ENCODE assay signal across 1 cellular context in genomic region chr20:10672579-10673127, GRCh38.
TF ChIP-seq lines count a peak whose summit lies in the region.

No MANE protein-coding gene starts in this region.

TF ChIP-seq in HepG2, 621 proteins besides CTCF, POLR2A, EP300 and RAD21 (continued from another document and continues in another):
- TF ChIP-seq TIGD3 (CRISPR knock-in tag; IDR thresholded peaks at IDR 0.05; ENCODE audit: borderline replicate concordance) (peak; percentile 80; the same call in 1 of the 2 replicates), ZBTB42 (CRISPR knock-in tag; IDR thresholded peaks at IDR 0.05) (no peak), ZNF598 (CRISPR knock-in tag; IDR thresholded peaks at IDR 0.05; ENCODE audit: borderline replicate concordance) (0 out of 2 replicates have a peak, but pooled peaks have one; percentile 24), FOXK2 (IDR thresholded peaks at IDR 0.05) (no peak), SIN3B (IDR thresholded peaks at IDR 0.05; ENCODE audit: low read length) (0 out of 2 replicates have a peak, but pooled peaks have one; percentile 25), ZNF282 (IDR thresholded peaks at IDR 0.05; ENCODE audit: partially characterized antibody) (no peak), ARNT2 (CRISPR knock-in tag; IDR thresholded peaks at IDR 0.05; ENCODE audit: low read depth) (peak; percentile 67), ZNF468 (CRISPR knock-in tag; IDR thresholded peaks at IDR 0.05) (0 out of 2 replicates have a peak, but pooled peaks have one; percentile 26), ZNF138 (CRISPR knock-in tag; IDR thresholded peaks at IDR 0.05; ENCODE audit: low read depth) (no peak), RORA (CRISPR knock-in tag; IDR thresholded peaks at IDR 0.05) (no peak), ZNF552 (CRISPR knock-in tag; IDR thresholded peaks at IDR 0.05; ENCODE audit: borderline replicate concordance) (no peak), SP5 (CRISPR knock-in tag; IDR thresholded peaks at IDR 0.05; ENCODE audit: borderline replicate concordance, low read depth) (no peak), MAX (IDR thresholded peaks at IDR 0.05) (no peak), MLXIP (CRISPR knock-in tag; IDR thresholded peaks at IDR 0.05; ENCODE audit: borderline replicate concordance) (no peak), NCOA1 (CRISPR knock-in tag; IDR thresholded peaks at IDR 0.05) (no peak), ARNTL (CRISPR knock-in tag; IDR thresholded peaks at IDR 0.05) (no peak), CCDC6 (CRISPR knock-in tag; IDR thresholded peaks at IDR 0.05) (peak; percentile 41; the same call in 1 of the 2 replicates), ZNF503 (CRISPR knock-in tag; IDR thresholded peaks at IDR 0.05) (no peak), RFX3 (CRISPR knock-in tag; IDR thresholded peaks at IDR 0.05) (no peak), MED13 (CRISPR knock-in tag; IDR thresholded peaks at IDR 0.05) (no peak; the same call in 1 of the 2 replicates), BRF2 (CRISPR knock-in tag; IDR thresholded peaks at IDR 0.05) (no peak), ARID4A (CRISPR knock-in tag; IDR thresholded peaks at IDR 0.05; ENCODE audit: borderline replicate concordance) (peak; percentile 57), ZBED4 (CRISPR knock-in tag; IDR thresholded peaks at IDR 0.05; ENCODE audit: borderline replicate concordance) (no peak), ZNF781 (CRISPR knock-in tag; IDR thresholded peaks at IDR 0.05; ENCODE audit: borderline replicate concordance, not compliant biosample characterization) (no peak), EEA1 (CRISPR knock-in tag; IDR thresholded peaks at IDR 0.05; ENCODE audit: borderline replicate concordance) (0 out of 2 replicates have a peak, but pooled peaks have one; percentile 36), ZZZ3 (CRISPR knock-in tag; IDR thresholded peaks at IDR 0.05; ENCODE audit: borderline replicate concordance) (0 out of 2 replicates have a peak, but pooled peaks have one; percentile 20), IRF9 (CRISPR knock-in tag; IDR thresholded peaks at IDR 0.05; ENCODE audit: borderline replicate concordance) (0 out of 2 replicates have a peak, but pooled peaks have one; percentile 37), LBX2 (CRISPR knock-in tag; IDR thresholded peaks at IDR 0.05; ENCODE audit: borderline replicate concordance) (peak; percentile 50; the same call in 1 of the 2 replicates), SNAPC5 (CRISPR knock-in tag; IDR thresholded peaks at IDR 0.05; ENCODE audit: borderline replicate concordance) (no peak), ZC3H4 (CRISPR knock-in tag; IDR thresholded peaks at IDR 0.05; ENCODE audit: borderline replicate concordance) (no peak), ZNF556 (CRISPR knock-in tag; IDR thresholded peaks at IDR 0.05; ENCODE audit: borderline replicate concordance) (peak; percentile 7; the same call in 1 of the 2 replicates), FOXJ3 (CRISPR knock-in tag; IDR thresholded peaks at IDR 0.05; ENCODE audit: borderline replicate concordance) (no peak), NFE2L1 (CRISPR knock-in tag; IDR thresholded peaks at IDR 0.05; ENCODE audit: borderline replicate concordance) (no peak), NR3C1 (CRISPR knock-in tag; IDR thresholded peaks at IDR 0.05) (no peak), TSC22D2 (CRISPR knock-in tag; IDR thresholded peaks at IDR 0.05; ENCODE audit: borderline replicate concordance) (no peak), ZNF788 (CRISPR knock-in tag; IDR thresholded peaks at IDR 0.05; ENCODE audit: borderline replicate concordance) (peak; percentile 5; the same call in 1 of the 2 replicates), SAP130 (CRISPR knock-in tag; IDR thresholded peaks at IDR 0.05; ENCODE audit: low read depth) (no peak; the same call in 1 of the 2 replicates), TBL1XR1 (IDR thresholded peaks at IDR 0.05; ENCODE audit: borderline replicate concordance, low read length, partially characterized antibody) (peak; percentile 40)
